In genomic region chrX:1393871-1394615, GRCh38 we compare ENCODE assay signal across 1 cellular context.
TF ChIP-seq lines count a peak whose summit lies in the region.

No MANE protein-coding gene starts in this region.

TF ChIP-seq in IMR-90, 13 proteins besides CTCF, POLR2A, EP300 and RAD21 (continued from another document):
- TF ChIP-seq BHLHE40 (IDR thresholded peaks at IDR 0.05; ENCODE audit: low read depth, low read length) (no peak), SMC3 (IDR thresholded peaks at IDR 0.05; ENCODE audit: low read depth, low read length) (no peak), NFE2L2 (IDR thresholded peaks at IDR 0.05; ENCODE audit: low read depth, low read length) (no peak), FOS (IDR thresholded peaks at IDR 0.05; ENCODE audit: low read depth, low read length) (no peak), CEBPB (IDR thresholded peaks at IDR 0.05; ENCODE audit: low read depth, low read length) (no peak)
- TF ChIP-seq, protein P1, sequence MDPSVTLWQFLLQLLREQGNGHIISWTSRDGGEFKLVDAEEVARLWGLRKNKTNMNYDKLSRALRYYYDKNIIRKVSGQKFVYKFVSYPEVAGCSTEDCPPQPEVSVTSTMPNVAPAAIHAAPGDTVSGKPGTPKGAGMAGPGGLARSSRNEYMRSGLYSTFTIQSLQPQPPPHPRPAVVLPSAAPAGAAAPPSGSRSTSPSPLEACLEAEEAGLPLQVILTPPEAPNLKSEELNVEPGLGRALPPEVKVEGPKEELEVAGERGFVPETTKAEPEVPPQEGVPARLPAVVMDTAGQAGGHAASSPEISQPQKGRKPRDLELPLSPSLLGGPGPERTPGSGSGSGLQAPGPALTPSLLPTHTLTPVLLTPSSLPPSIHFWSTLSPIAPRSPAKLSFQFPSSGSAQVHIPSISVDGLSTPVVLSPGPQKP (IDR thresholded peaks at IDR 0.05; ENCODE audit: borderline replicate concordance, low read depth, low read length), result no peak
TF ChIP-seq in IMR-90: peak in this region for 0.
